ENCODE assay signal across 12 cellular contexts in genomic region chr1:20279507-20279906, GRCh38. TPM values are rescaled to one million over a fixed set of nuclear protein-coding genes. Genes with fewer than 3 reads are reported as not detected.
DNase-seq lines count a peak whose midpoint lies in the region; ATAC-seq and TF ChIP-seq lines count a peak whose summit lies in the region.
"Had no signal": no experiment of that assay in that cellular context is flagged by ENCODE, and none has a peak within 500 bp of the region (broad histone marks: within the 10 kb centered on the region; RNA-seq: fewer than 3 reads in every experiment).

No MANE protein-coding gene starts in this region.

- no peak overlapping the region for H3K9ac ChIP-seq in HCT116 (ENCODE audit: low read length)

- H3K4me2 ChIP-seq in HCT116 (ENCODE audit: low read length), result no peak overlapping the region

- H3K9me3 ChIP-seq in HCT116 (ENCODE audit: control insufficient read depth in 1 of 2, insufficient read depth in 1 of 2, low read depth in 1 of 2, low read length in 2 of 2) (no peaks in the 10 kb centered on the region), RWPE2 (ENCODE audit: severe bottlenecking) (no peaks in the 10 kb centered on the region)
- H3K9me3 ChIP-seq: left ventricle myocardium inferior had no signal

- H3K27me3 Mint-ChIP-seq in type B pancreatic cell (peaks cover 16% of the 10 kb centered on the region), endothelial cell (ENCODE audit: unreplicated experiment) (peaks cover 5% of the 10 kb centered on the region)

- RAD21 ChIA-PET in HCT116 (lab: Charles Lee; ENCODE audit: low non-redundant PET in 1 of 2, low total read pairs in 2 of 2, uncharacterized antibody in 2 of 2, unreplicated experiment in 2 of 2), result no interaction called here

- CTCF ChIA-PET in HCT116 (lab: Charles Lee), result no interaction called here

- no peak overlapping the region for H2AFZ ChIP-seq in HCT116 (ENCODE audit: low read depth, low read length, poor library complexity, severe bottlenecking)

- intact Hi-C loops in HCT116 (cut with micrococcal nuclease), result no loop called here

- no peak overlapping the region for H3K27ac ChIP-seq in HCT116 (ENCODE audit: low read depth, low read length)
- peak overlapping the region; percentile 61 for H3K27ac ChIP-seq in RWPE2 (ENCODE audit: poor library complexity, severe bottlenecking)
- H3K27ac ChIP-seq in foreskin keratinocyte, result no peak overlapping the region
- H3K27ac ChIP-seq: left ventricle myocardium inferior had no signal

- H3K27ac Mint-ChIP-seq in type B pancreatic cell (peak overlapping the region; percentile 44), endothelial cell (ENCODE audit: unreplicated experiment) (no peak overlapping the region)

- DNase-seq in HCT116 (ENCODE audit: low read depth, low spot score) (no peak), RWPE2 (ENCODE audit: low spot score) (no peak), foreskin keratinocyte (peak; percentile 73 to 87), type B pancreatic cell (ENCODE audit: extremely low spot score, unreplicated experiment) (no peak), left lobe of liver (ENCODE audit: low spot score) (no peak), endothelial cell (ENCODE audit: low spot score) (no peak)
- DNase-seq: aorta; left ventricle myocardium inferior; NCI-H146; stimulated activated CD4-positive, alpha-beta T cell treated with anti-CD3 and anti-CD28 coated beads, Interleukin-4, amount 100 ng/mL, for 24 hours had no signal

- no TSS peak for BruUV-seq in HCT116 (replicated peaks; lab: Mats Ljungman, UMichigan)

- H3K79me2 ChIP-seq in HCT116 (ENCODE audit: insufficient read depth, low read length), result no peaks in the 10 kb centered on the region

- no peaks in the 10 kb centered on the region for H3K9me2 ChIP-seq in HCT116 (ENCODE audit: insufficient read depth)

- ATAC-seq in HCT116, result peak; percentile 65
- peak; percentile 86 for ATAC-seq in RWPE2 (ENCODE audit: low read depth)
- peak; percentile 82 for ATAC-seq in foreskin keratinocyte
- ATAC-seq in left lobe of liver, result no peak
- no peak for ATAC-seq in GM19452 (IDR thresholded peaks at IDR 0.05; ENCODE audit: unreplicated experiment)

- H3K36me3 Mint-ChIP-seq in type B pancreatic cell (no peaks in the 10 kb centered on the region), endothelial cell (ENCODE audit: low read depth, unreplicated experiment) (no peaks in the 10 kb centered on the region)

- TF ChIP-seq CTCF in HCT116 (IDR thresholded peaks at IDR 0.05 in 2 of 3, conservative IDR thresholded peaks at IDR 0.05 in 1 of 3; ENCODE audit: borderline replicate concordance in 1 of 3, insufficient read depth in 1 of 3, low read depth in 2 of 3, low read length in 2 of 3) (no peak), RWPE2 (IDR thresholded peaks at IDR 0.05; ENCODE audit: poor library complexity, severe bottlenecking) (no peak), foreskin keratinocyte (conservative IDR thresholded peaks at IDR 0.05) (no peak), type B pancreatic cell (conservative IDR thresholded peaks at IDR 0.05) (no peak), endothelial cell (IDR thresholded peaks at IDR 0.05; ENCODE audit: unreplicated experiment) (no peak)

- H3K4me3 ChIP-seq in HCT116 (replicated peaks in 1 of 2; ENCODE audit: low read depth in 1 of 2, low read length in 2 of 2) (no peak overlapping the region), RWPE2 (ENCODE audit: severe bottlenecking) (no peak overlapping the region)
- H3K4me3 ChIP-seq: left ventricle myocardium inferior had no signal

- H3K9me3 Mint-ChIP-seq in type B pancreatic cell (no peaks in the 10 kb centered on the region), endothelial cell (ENCODE audit: unreplicated experiment) (no peaks in the 10 kb centered on the region)

- POLR2A ChIA-PET in HCT116 (lab: Charles Lee), result no interaction called here

- H3K27me3 ChIP-seq in HCT116 (ENCODE audit: insufficient read depth, low read length) (peaks cover 7% of the 10 kb centered on the region), RWPE2 (ENCODE audit: insufficient read depth, poor library complexity, severe bottlenecking) (no peaks in the 10 kb centered on the region), foreskin keratinocyte (no peaks in the 10 kb centered on the region)

- peaks cover 2 to 11% of the 10 kb centered on the region in 2 experiments; a peak in 2 of 4 replicates for H3K4me1 ChIP-seq in HCT116 (ENCODE audit: control insufficient read depth in 1 of 2, insufficient read depth in 2 of 2, low read length in 2 of 2)
- H3K4me1 ChIP-seq in RWPE2 (ENCODE audit: insufficient read depth, poor library complexity, severe bottlenecking), result peaks cover 15% of the 10 kb centered on the region
- peaks cover 12% of the 10 kb centered on the region for H3K4me1 ChIP-seq in foreskin keratinocyte

- H3K36me3 ChIP-seq in HCT116 (ENCODE audit: control insufficient read depth in 1 of 2, insufficient read depth in 2 of 2, low read length in 2 of 2) (no peaks in the 10 kb centered on the region), RWPE2 (ENCODE audit: low read depth) (no peaks in the 10 kb centered on the region)
- H3K36me3 ChIP-seq: left ventricle myocardium inferior had no signal

- no peak for TF ChIP-seq POLR2A in HCT116 (IDR thresholded peaks at IDR 0.05; ENCODE audit: borderline replicate concordance, extremely low read depth, insufficient read depth, insufficient read length)

- H3K4me3 Mint-ChIP-seq in type B pancreatic cell (peak overlapping the region; percentile 37), endothelial cell (ENCODE audit: unreplicated experiment) (no peak overlapping the region)

- H3K4me1 Mint-ChIP-seq in type B pancreatic cell (ENCODE audit: unreplicated experiment) (peaks cover 11% of the 10 kb centered on the region), endothelial cell (ENCODE audit: unreplicated experiment) (no peaks in the 10 kb centered on the region)

- no peaks in the 10 kb centered on the region for H4K20me1 ChIP-seq in HCT116 (ENCODE audit: insufficient read depth)

- no peak for TF ChIP-seq RAD21 in HCT116 (IDR thresholded peaks at IDR 0.05; ENCODE audit: low read depth)

TF ChIP-seq in HCT116, 20 proteins besides CTCF, POLR2A, EP300 and RAD21 (continues in another document):
- no peak for TF ChIP-seq ELF1 (IDR thresholded peaks at IDR 0.05; ENCODE audit: borderline replicate concordance, low read depth)
- TF ChIP-seq SRF (IDR thresholded peaks at IDR 0.05; ENCODE audit: low read depth), result no peak
- TF ChIP-seq ZBTB33 (IDR thresholded peaks at IDR 0.05; ENCODE audit: extremely low read depth, insufficient replicate concordance, low read length), result no peak
- no peak for TF ChIP-seq EZH2phosphoT487 (IDR thresholded peaks at IDR 0.05; ENCODE audit: borderline replicate concordance)
- TF ChIP-seq TCF7L2 (IDR thresholded peaks at IDR 0.05; ENCODE audit: borderline replicate concordance, extremely low read depth, insufficient read depth, insufficient read length), result no peak
- no peak for TF ChIP-seq ZFX (IDR thresholded peaks at IDR 0.05)
- TF ChIP-seq JUND (IDR thresholded peaks at IDR 0.05), result no peak
- TF ChIP-seq YY1 (IDR thresholded peaks at IDR 0.05; ENCODE audit: extremely low read depth, insufficient replicate concordance, low read depth, low read length), result no peak
- no peak for TF ChIP-seq ZNF274 (IDR thresholded peaks at IDR 0.05; ENCODE audit: low read depth, low read length)
- no peak for TF ChIP-seq MAX (IDR thresholded peaks at IDR 0.05)
- TF ChIP-seq SP1 (IDR thresholded peaks at IDR 0.05; ENCODE audit: low read depth), result no peak
- no peak for TF ChIP-seq ATF3 (IDR thresholded peaks at IDR 0.05)
- no peak for TF ChIP-seq EZH2 (IDR thresholded peaks at IDR 0.05)

RNA-seq across cellular contexts. Expression of gene VWA5B1, which starts 11.2 kb away (rescaled TPM):
- total RNA-seq in HCT116 (2021; ENCODE audit: unreplicated experiment), result not detected
- polyA plus RNA-seq in HCT116 (2012), result not detected in 2 replicates
- not detected in 2 replicates for total RNA-seq in foreskin keratinocyte
- not detected in 2 replicates for polyA plus RNA-seq in foreskin keratinocyte
- 1.9 and 2.8 TPM in 2 replicates for total RNA-seq in type B pancreatic cell (ENCODE audit: low replicate concordance)
- total RNA-seq in left lobe of liver, result not detected
- total RNA-seq in endothelial cell (ENCODE audit: unreplicated experiment), result not detected
- total RNA-seq: aorta, posterior vena cava had no signal
- polyA plus RNA-seq: aorta had no signal

Comparison
In these comparisons a context has a peak if more than half of its experiments do, and no peak if none do; other contexts are left out.
1. ATAC-seq: peak in HCT116 (single experiment), RWPE2 (single experiment) and foreskin keratinocyte (single experiment); none in left lobe of liver (single experiment) and GM19452 (single experiment).
2. DNase-seq: peak in foreskin keratinocyte (2 of 2); none in HCT116 (single experiment), RWPE2 (single experiment), type B pancreatic cell (single experiment), left lobe of liver (single experiment) and endothelial cell (single experiment).